In the genomic region with DNA sequence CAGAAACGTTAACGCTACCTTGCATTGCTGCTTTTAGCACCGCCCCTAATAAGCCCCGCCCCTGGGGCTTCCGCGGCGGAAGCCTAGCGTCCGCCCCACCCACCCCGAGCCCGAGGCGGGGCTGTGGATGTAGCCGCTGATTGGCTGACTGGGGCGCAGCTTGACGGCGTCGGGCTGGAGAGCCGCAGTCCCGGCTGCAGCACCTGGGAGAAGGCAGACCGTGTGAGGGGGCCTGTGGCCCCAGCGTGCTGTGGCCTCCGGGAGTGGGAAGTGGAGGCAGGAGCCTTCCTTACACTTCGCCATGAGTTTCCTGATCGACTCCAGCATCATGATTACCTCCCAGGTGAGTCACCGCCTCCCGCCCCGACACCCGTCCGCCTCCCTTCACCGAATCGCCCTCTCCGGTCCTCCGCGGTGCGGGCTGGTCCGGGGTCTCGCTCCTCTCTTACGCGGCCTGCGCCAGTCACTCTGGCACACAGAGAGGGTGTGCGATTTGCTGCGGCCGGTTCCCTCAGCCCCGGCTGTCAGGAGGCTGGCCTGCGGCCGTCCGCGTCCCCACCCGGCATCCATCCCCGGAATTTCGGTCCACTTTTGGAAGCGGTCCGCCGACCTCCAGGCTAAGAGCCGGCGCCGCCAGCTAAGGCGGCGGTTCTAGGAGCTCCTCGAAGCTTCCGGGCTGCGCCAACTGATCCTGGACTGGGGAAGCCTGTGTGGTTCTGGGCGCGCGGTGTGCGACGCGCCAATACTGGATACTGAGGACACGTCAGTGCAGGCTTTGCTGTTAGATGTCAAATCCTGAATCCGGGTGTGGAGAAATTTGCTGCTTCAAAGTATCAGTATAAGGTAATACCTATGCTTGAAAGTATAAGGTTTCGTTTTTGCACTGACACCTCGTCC, we compare ENCODE assay signal across 8 cellular contexts. TPM values are rescaled to one million over a fixed set of nuclear protein-coding genes. Genes with fewer than 3 reads are reported as not detected.
DNase-seq lines count a peak whose midpoint lies in the region; ATAC-seq and TF ChIP-seq lines count a peak whose summit lies in the region.
"Not testable (repeated sequence)": the region's sequence is repeated elsewhere in the genome, so short reads cannot be mapped to it uniquely, and the experiment has no call there.

A gene (plus strand): TSS at position 185 of the 897 bp plus-strand sequence. CDS start 117 bp downstream, at position 302.

- H3K36me3 ChIP-seq in Peyer's patch; esophagus squamous epithelium; muscle layer of duodenum (ENCODE audit: control insufficient read depth in 1 of 2, insufficient read depth in 2 of 2, low read length in 2 of 2): not testable (repeated sequence)

- DNase-seq in DMS53 treated with DMSO at 0.1 percent for 48 hours (lab: John Stamatoyannopoulos, UW; ENCODE audit: unreplicated experiment), result peak; percentile 81
- DNase-seq in KG1 (lab: John Stamatoyannopoulos, UW), result peak; percentile 83
- peak; percentile 92 to 96 (median 93) for DNase-seq in Peyer's patch
- peak; percentile 92 for DNase-seq in activated T-cell treated with anti-CD3 and anti-CD28 coated beads, Interleukin-2, amount 50 U/mL, for 4 hours
- DNase-seq in esophagus squamous epithelium (lab: John Stamatoyannopoulos, UW), result peak; percentile 53
- DNase-seq in stimulated activated CD8-positive, alpha-beta memory T cell treated with anti-CD3 and anti-CD28 coated beads, Interleukin-7, amount 100 ng/mL, for 24 hours (ENCODE audit: low read depth), result peak; percentile 82

- intact Hi-C loops in esophagus squamous epithelium (cut with DNase I), result not testable (repeated sequence)

- not testable (repeated sequence) for H3K36me3 Mint-ChIP-seq in activated T-cell treated with anti-CD3 and anti-CD28 coated beads, Interleukin-2, amount 50 U/mL, for 4 hours (ENCODE audit: insufficient read depth)

- TF ChIP-seq POLR2A in Peyer's patch (IDR thresholded peaks at IDR 0.05), result peak; percentile 74 to 76
- TF ChIP-seq POLR2A in esophagus squamous epithelium (IDR thresholded peaks at IDR 0.05), result peak in 3 of 4 donors; percentile 72 to 92 (median 82)

- H3K27ac ChIP-seq in Peyer's patch (peak within 1 kb of the TSS; percentile 82 to 92 (median 84)), esophagus squamous epithelium (peak within 1 kb of the TSS; percentile 87 to 98 (median 94))
- H3K27ac ChIP-seq in muscle layer of duodenum (ENCODE audit: low read length), result not testable (repeated sequence)

- TF ChIP-seq CTCF in Peyer's patch (IDR thresholded peaks at IDR 0.05); esophagus squamous epithelium (IDR thresholded peaks at IDR 0.05): not testable (repeated sequence)

- peak; percentile 96 for ATAC-seq in GM21723 (IDR thresholded peaks at IDR 0.05; ENCODE audit: unreplicated experiment)
- ATAC-seq in activated T-cell treated with anti-CD3 and anti-CD28 coated beads, Interleukin-2, amount 50 U/mL, for 4 hours, result peak; percentile 99

- H3K4me3 ChIP-seq in Peyer's patch (peak within 1 kb of the TSS; percentile 74 to 92 (median 81)), esophagus squamous epithelium (peak within 1 kb of the TSS; percentile 53 to 90 (median 88)), muscle layer of duodenum (ENCODE audit: low read depth in 1 of 2, low read length in 2 of 2) (peak within 1 kb of the TSS; percentile 56 to 84)

- peaks cover 31% of the 10 kb centered on the region for H3K4me1 Mint-ChIP-seq in activated T-cell treated with anti-CD3 and anti-CD28 coated beads, Interleukin-2, amount 50 U/mL, for 4 hours (ENCODE audit: low read depth)

- H3K4me3 Mint-ChIP-seq in activated T-cell treated with anti-CD3 and anti-CD28 coated beads, Interleukin-2, amount 50 U/mL, for 4 hours, result peak within 1 kb of the TSS; percentile 85

- not testable (repeated sequence) for H3K9me3 Mint-ChIP-seq in activated T-cell treated with anti-CD3 and anti-CD28 coated beads, Interleukin-2, amount 50 U/mL, for 4 hours

- 0% methylated on average over 18 of the region's 72 CpGs; no CpG with 5 or more reads in 1 of the 2 donors for WGBS in esophagus squamous epithelium, 2 donors

- H3K27me3 Mint-ChIP-seq in activated T-cell treated with anti-CD3 and anti-CD28 coated beads, Interleukin-2, amount 50 U/mL, for 4 hours (ENCODE audit: low read depth), result not testable (repeated sequence)

- not testable (repeated sequence) for H3K9me3 ChIP-seq in Peyer's patch; esophagus squamous epithelium; muscle layer of duodenum (ENCODE audit: control insufficient read depth in 1 of 2, low read length in 2 of 2)

- H3K27me3 ChIP-seq in Peyer's patch; esophagus squamous epithelium; muscle layer of duodenum (ENCODE audit: low read depth, low read length): not testable (repeated sequence)

- peaks cover 0 to 11% (median 0%) of the 10 kb centered on the region in 4 donors for H3K4me1 ChIP-seq in Peyer's patch
- peaks cover 0 to 12% (median 4%) of the 10 kb centered on the region in 3 donors for H3K4me1 ChIP-seq in esophagus squamous epithelium
- H3K4me1 ChIP-seq in muscle layer of duodenum (ENCODE audit: control insufficient read depth in 1 of 2, insufficient read depth in 2 of 2, low read length in 2 of 2), result not testable (repeated sequence)

RNA-seq across cellular contexts. Expression of the gene that starts here (rescaled TPM):
- total RNA-seq in Peyer's patch (10 to 100 TPM; 14.9 to 30.9 (median 27.8) TPM), esophagus squamous epithelium (10 to 100 TPM; 14.2 to 22.4 (median 18.7) TPM)
- 10 to 100 TPM; 12.2 to 15.6 (median 12.9) TPM for total RNA-seq in activated T-cell treated with anti-CD3 and anti-CD28 coated beads, Interleukin-2, amount 50 U/mL, for 4 hours
